Comparison of ENCODE assay signal across 1 cellular context in the genomic region with DNA sequence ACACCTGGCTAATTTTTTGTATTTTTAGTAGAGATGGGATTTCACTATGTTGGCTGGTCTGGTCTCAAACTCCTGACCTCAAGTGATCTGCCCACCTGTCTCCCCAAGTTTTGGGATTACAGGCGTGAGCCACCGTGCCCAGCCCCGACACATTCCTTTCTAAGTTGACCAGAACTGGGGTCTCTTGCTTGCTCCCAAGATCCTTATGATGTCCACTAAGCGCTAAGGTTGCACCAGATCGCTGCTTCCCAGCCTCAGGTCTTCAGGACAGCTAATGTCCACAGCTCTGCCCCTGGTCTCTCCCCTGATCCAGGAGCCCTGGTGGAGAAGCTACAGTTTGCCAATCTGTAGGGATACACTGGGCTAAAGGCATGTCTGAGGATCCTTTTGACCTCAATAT.
TF ChIP-seq lines count a peak whose summit lies in the region.

No MANE protein-coding gene starts in this region.

TF ChIP-seq in WTC11, 78 proteins besides CTCF, POLR2A, EP300 and RAD21:
- TF ChIP-seq SP1 (CRISPR knock-in tag; conservative IDR thresholded peaks at IDR 0.05) (no peak), ELF4 (CRISPR knock-in tag; IDR thresholded peaks at IDR 0.05; ENCODE audit: low read depth) (no peak), ETV6 (CRISPR knock-in tag; IDR thresholded peaks at IDR 0.05) (no peak), ATF1 (CRISPR knock-in tag; IDR thresholded peaks at IDR 0.05) (no peak), ZNF416 (CRISPR knock-in tag; IDR thresholded peaks at IDR 0.05) (no peak), NFATC4 (CRISPR knock-in tag; IDR thresholded peaks at IDR 0.05) (no peak), MXD4 (CRISPR knock-in tag; IDR thresholded peaks at IDR 0.05; ENCODE audit: borderline replicate concordance) (no peak), MYBL2 (CRISPR knock-in tag; IDR thresholded peaks at IDR 0.05) (no peak), OVOL2 (CRISPR knock-in tag; IDR thresholded peaks at IDR 0.05; ENCODE audit: borderline replicate concordance) (no peak), IRF1 (CRISPR knock-in tag; IDR thresholded peaks at IDR 0.05) (no peak), GTF2I (CRISPR knock-in tag; conservative IDR thresholded peaks at IDR 0.05) (no peak)
- TF ChIP-seq, protein P1, sequence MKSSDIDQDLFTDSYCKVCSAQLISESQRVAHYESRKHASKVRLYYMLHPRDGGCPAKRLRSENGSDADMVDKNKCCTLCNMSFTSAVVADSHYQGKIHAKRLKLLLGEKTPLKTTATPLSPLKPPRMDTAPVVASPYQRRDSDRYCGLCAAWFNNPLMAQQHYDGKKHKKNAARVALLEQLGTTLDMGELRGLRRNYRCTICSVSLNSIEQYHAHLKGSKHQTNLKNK (CRISPR knock-in tag; IDR thresholded peaks at IDR 0.05) = no peak
